Comparison of ENCODE assay signal across 15 cellular contexts in the genomic region with DNA sequence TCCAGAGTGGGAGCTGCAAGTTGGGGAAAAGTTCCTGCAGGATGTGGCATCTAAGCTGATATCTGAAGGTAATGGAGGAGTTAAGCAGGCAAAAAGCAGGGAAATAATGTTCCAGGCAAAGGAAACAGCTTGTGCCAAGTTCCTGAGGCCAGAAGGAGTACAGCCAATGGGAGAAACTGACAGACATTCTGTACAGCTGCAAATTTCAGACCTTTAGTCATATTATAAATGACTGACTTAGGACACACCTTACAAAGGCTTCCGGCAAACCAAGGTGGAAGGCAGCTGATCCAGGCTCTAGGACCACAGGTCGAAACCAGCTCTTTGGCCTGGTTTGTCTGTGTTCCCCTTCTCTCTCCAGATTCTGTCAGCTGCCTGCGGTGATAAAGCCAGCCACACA. TPM values are rescaled to one million over a fixed set of nuclear protein-coding genes. Genes with fewer than 3 reads are reported as not detected.
A peak's percentile ranks its signal among the peaks of the same experiment; 100 is the strongest.
DNase-seq lines count a peak whose midpoint lies in the region; ATAC-seq and TF ChIP-seq lines count a peak whose summit lies in the region.
"Had no signal": no experiment of that assay in that cellular context is flagged by ENCODE, and none has a peak within 500 bp of the region (broad histone marks: within the 10 kb centered on the region; RNA-seq: fewer than 3 reads in every experiment).

No MANE protein-coding gene starts in this region.

- peak overlapping the region; percentile 83 for H3K27ac ChIP-seq in RWPE1
- no peak overlapping the region for H3K27ac ChIP-seq in right lobe of liver
- H3K27ac ChIP-seq in skin epidermis, result peak overlapping the region in 16 of 21 experiments; percentile 5 to 81 (median 50)

- POLR2A ChIA-PET in RWPE1 (lab: Yijun Ruan, JAX; ENCODE audit: low non-redundant PET), result interaction anchor here (0.6 to 0.9 kb wide), 2 partner anchors 9 to 90 kb away, joined by 3 to 5 read pairs; a partner anchor contains a TSS

- intact Hi-C loops in right lobe of liver (cut with DNase I), result no loop called here

- H3K4me1 ChIP-seq in right lobe of liver, result peaks cover 0 to 5% (median 0%) of the 10 kb centered on the region in 4 donors

- no peak for TF ChIP-seq POLR2A in right lobe of liver (IDR thresholded peaks at IDR 0.05)

- WGBS in right lobe of liver (ENCODE audit: insufficient coverage, low coverage, low lambda C conversion rate, missing lambda C conversion rate), result 52% methylated on average over 3 of the region's 3 CpGs

- CTCF ChIA-PET in RWPE1 (lab: Yijun Ruan, JAX), result interaction anchor here (0.6 kb wide), 1 partner anchor 236 kb away, joined by 3 read pairs; no protein-coding TSS in a partner anchor

- DNase-seq in RWPE1 (ENCODE audit: low spot score) (peak; percentile 30), right lobe of liver (no peak), SW480 (ENCODE audit: low spot score) (no peak), SW 1271 (lab: John Stamatoyannopoulos, UW) (no peak), COR-L47 (lab: John Stamatoyannopoulos, UW) (no peak)
- DNase-seq: activated naive CD4-positive, alpha-beta T cell treated with anti-CD3 and anti-CD28 coated beads, Interleukin-2, amount 10 ng/mL, durations not matched to agents 7 days and 5 days; erythroblast; NCI-H1105 treated with DMSO at 0.1 percent for 48 hours; NCI-H446; retina; stimulated activated naive CD8-positive, alpha-beta T cell treated with anti-CD3 and anti-CD28 coated beads, Interleukin-15, amount 100 ng/mL, for 72 hours had no signal

- no peaks in the 10 kb centered on the region for H3K36me3 ChIP-seq in right lobe of liver

- H3K9me3 ChIP-seq in right lobe of liver, result no peaks in the 10 kb centered on the region

- no peak for TF ChIP-seq CTCF in RWPE1 (conservative IDR thresholded peaks at IDR 0.05; ENCODE audit: low read depth)
- no peak for TF ChIP-seq CTCF in right lobe of liver (IDR thresholded peaks at IDR 0.05)

- H3K4me3 ChIP-seq in right lobe of liver (no peak overlapping the region), skin epidermis (no peak overlapping the region)
- H3K4me3 ChIP-seq: K562 had no signal

- ATAC-seq in esophagus mucosa (peak; percentile 88), right lobe of liver (peak in 3 of 4 donors; percentile 21 to 45 (median 27)), HG03095 (IDR thresholded peaks at IDR 0.05; ENCODE audit: unreplicated experiment) (no peak)
- ATAC-seq: K562; stimulated activated naive CD8-positive, alpha-beta T cell treated with anti-CD3 and anti-CD28 coated beads, Interleukin-15, amount 100 ng/mL, for 72 hours had no signal

- no peaks in the 10 kb centered on the region for H3K27me3 ChIP-seq in right lobe of liver

RNA-seq across cellular contexts. Expression of a gene that starts 9.3 kb away (rescaled TPM):
- total RNA-seq in esophagus mucosa (30.7 TPM), right lobe of liver (10 to 100 TPM; 10.6 to 19.7 (median 15.3) TPM)

Comparison
In these comparisons a context has a peak if more than half of its experiments do, and no peak if none do; other contexts are left out.
1. H3K27ac ChIP-seq: peak in RWPE1 (single experiment) and skin epidermis (16 of 21); none in right lobe of liver (0 of 3).